21 cellular contexts compared by ENCODE assay signal in genomic region chr20:646868-647233, GRCh38. TPM values are rescaled to one million over a fixed set of nuclear protein-coding genes. Genes with fewer than 3 reads are reported as not detected.
"Had no signal": no experiment of that assay in that cellular context is flagged by ENCODE, and none has a peak within 500 bp of the region (broad histone marks: within the 10 kb centered on the region; RNA-seq: fewer than 3 reads in every experiment).

No MANE protein-coding gene starts in this region.

- H3K4me3 ChIP-seq: SJCRH30 had no signal

- H3K9me3 ChIP-seq: SJCRH30 had no signal

- H3K27me3 ChIP-seq: SJCRH30 had no signal

- H3K4me1 ChIP-seq: SJCRH30 had no signal

- H3K4me2 ChIP-seq: KMS-11 had no signal

- H3K27ac ChIP-seq: KMS-11, SJCRH30 had no signal

- DNase-seq: IMR-90, Kasumi-1, MM.1S, NCI-H1092 treated with DMSO at 0.1 percent for 48 hours, NCI-H1436, NCI-H187, NCI-H2029, NCI-H2081 treated with DMSO at 0.1 percent for 48 hours, NCI-H2171, NCI-H226, NCI-H446, NCI-H510A, NCI-H524 treated with DMSO at 0.1 percent for 48 hours, NCI-H69, NCI-H774, SHP77 treated with DMSO at 0.1 percent for 48 hours, SJCRH30 had no signal

- ATAC-seq: SK-N-SH treated with all-trans-retinoic acid at 6 μM for 48 hours had no signal

RNA-seq across cellular contexts. Expression of gene SCRT2, which starts 28.8 kb away (rescaled TPM):
- total RNA-seq: HT-29, IMR-90, M059J, SJCRH30 had no signal
- polyA plus RNA-seq: IMR-90 had no signal

RNA-seq across cellular contexts. Expression of gene TCF15, which starts 36.7 kb away (rescaled TPM):
- total RNA-seq: HT-29, IMR-90, M059J, SJCRH30 had no signal
- polyA plus RNA-seq: IMR-90 had no signal
